In the genomic region with DNA sequence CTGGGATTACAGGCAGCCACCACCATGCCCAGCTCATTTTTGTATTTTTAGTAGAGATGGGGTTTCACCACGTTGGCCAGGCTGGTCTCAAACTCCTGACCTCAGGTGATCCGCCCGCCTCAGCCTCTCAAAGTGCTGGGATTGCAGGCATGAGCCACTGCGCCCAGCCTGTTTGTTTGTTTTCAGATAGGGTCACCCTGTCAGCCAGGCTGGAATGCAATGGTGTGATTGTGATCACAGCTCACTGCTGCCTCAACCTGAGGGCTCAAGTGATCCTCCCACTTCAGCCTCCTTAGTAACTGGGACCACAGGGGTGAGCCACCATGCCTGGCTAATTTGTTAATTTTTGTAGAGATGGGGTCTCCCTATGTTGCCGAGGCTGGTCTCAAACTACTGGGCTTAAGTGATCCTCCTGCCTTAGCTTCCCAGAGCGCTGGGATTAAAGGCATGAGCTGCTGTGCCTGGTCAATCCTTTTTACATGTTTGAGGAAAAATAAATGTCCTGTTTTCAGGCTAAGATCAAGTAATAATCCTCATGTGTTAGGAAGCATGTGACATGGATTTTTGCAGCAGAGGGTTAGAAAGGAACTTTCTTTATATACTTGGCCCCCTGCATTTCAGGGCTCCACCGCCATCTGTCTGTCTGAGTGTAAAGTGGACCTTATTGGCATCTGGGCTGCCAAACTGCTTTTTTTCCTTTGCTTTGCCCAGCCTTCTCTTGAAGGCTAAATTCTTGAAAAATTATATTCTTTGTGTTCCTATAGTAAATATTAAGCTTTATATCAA, we compare ENCODE assay signal across 1 cellular context.
TF ChIP-seq lines count a peak whose summit lies in the region.

No MANE protein-coding gene starts in this region.

TF ChIP-seq in endothelial cell of umbilical vein, 7 proteins besides CTCF, POLR2A, EP300 and RAD21:
- no peak for TF ChIP-seq MYC (IDR thresholded peaks at IDR 0.05; ENCODE audit: low read depth, low read length)
- TF ChIP-seq JUN (IDR thresholded peaks at IDR 0.05; ENCODE audit: borderline replicate concordance, insufficient read depth, insufficient read length, low read depth), result no peak
- no peak for TF ChIP-seq EZH2 (IDR thresholded peaks at IDR 0.05; ENCODE audit: borderline replicate concordance, low read depth, low read length, severe bottlenecking)
- TF ChIP-seq, protein P1, sequence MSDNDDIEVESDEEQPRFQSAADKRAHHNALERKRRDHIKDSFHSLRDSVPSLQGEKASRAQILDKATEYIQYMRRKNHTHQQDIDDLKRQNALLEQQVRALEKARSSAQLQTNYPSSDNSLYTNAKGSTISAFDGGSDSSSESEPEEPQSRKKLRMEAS (IDR thresholded peaks at IDR 0.05; ENCODE audit: insufficient read depth, insufficient read length), result no peak
- TF ChIP-seq POLR2AphosphoS5 (IDR thresholded peaks at IDR 0.05; ENCODE audit: insufficient read depth, low read depth, low read length), result no peak
- TF ChIP-seq FOS (IDR thresholded peaks at IDR 0.05; ENCODE audit: borderline replicate concordance, insufficient read depth, low read length), result no peak
- TF ChIP-seq GATA2 (IDR thresholded peaks at IDR 0.05; ENCODE audit: insufficient read depth, insufficient read length, low read depth, low read length), result no peak
